ENCODE assay signal across 1 cellular context in genomic region chr19:55538132-55538531, GRCh38.
TF ChIP-seq lines count a peak whose summit lies in the region.

No MANE protein-coding gene starts in this region.

TF ChIP-seq in H1, 55 proteins besides CTCF, POLR2A, EP300 and RAD21:
- TF ChIP-seq JUND (IDR thresholded peaks at IDR 0.05; ENCODE audit: low read length): no peak
TF ChIP-seq in H1: peak in this region for 0.
